In the genomic region with DNA sequence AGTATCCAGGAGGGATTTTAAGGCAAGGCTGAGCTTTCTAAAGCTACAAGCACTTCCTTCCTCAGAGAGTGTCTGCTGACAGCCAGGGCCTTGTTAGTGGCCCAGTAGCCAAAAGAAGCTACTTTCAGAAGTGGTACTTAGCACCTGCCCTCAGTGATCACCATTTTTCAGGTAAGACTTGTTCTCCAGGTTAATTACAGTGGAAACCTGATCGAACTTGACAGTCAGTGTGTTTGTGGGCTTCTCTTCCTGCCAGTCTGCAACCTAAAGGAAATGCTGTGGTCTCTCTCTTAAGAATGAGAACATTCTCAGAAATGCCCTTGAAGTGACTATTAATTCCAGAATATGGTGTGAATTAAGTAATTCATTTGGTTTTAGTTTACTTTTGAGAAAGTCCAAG, we compare ENCODE assay signal across 31 cellular contexts.
DNase-seq lines count a peak whose midpoint lies in the region; FAIRE-seq and TF ChIP-seq lines count a peak whose summit lies in the region.
"Had no signal": no experiment of that assay in that cellular context is flagged by ENCODE, and none has a peak within 500 bp of the region (broad histone marks: within the 10 kb centered on the region; RNA-seq: fewer than 3 reads in every experiment).

No MANE protein-coding gene starts in this region.

- H3K9ac ChIP-seq in trophoblast cell (ENCODE audit: low read length): no peak overlapping the region
- no peak overlapping the region for H3K9ac ChIP-seq in kidney (ENCODE audit: low read length in 2 of 2)

- H2BK120ac ChIP-seq in trophoblast cell (ENCODE audit: insufficient read depth, low read length, poor library complexity): no peak overlapping the region

- no peak overlapping the region for H2AFZ ChIP-seq in trophoblast cell (ENCODE audit: insufficient read depth, low read length, poor library complexity)
- H2AFZ ChIP-seq: hepatocyte had no signal

- H2BK12ac ChIP-seq in trophoblast cell (ENCODE audit: low read length): no peak overlapping the region

- H3K4me1 ChIP-seq in trophoblast cell (ENCODE audit: control insufficient read depth in 1 of 2, insufficient read depth in 2 of 2, low read length in 2 of 2) (peaks cover 2 to 5% of the 10 kb centered on the region in 2 experiments), kidney (ENCODE audit: control insufficient read depth in 1 of 2, insufficient read depth in 1 of 2, low read depth in 1 of 2, low read length in 2 of 2) (peaks cover 4 to 8% of the 10 kb centered on the region in 2 donors)
- H3K4me1 ChIP-seq: colonic mucosa, esophagus muscularis mucosa, gastrocnemius medialis, left ventricle myocardium inferior, right lobe of liver, transverse colon had no signal

- H4K91ac ChIP-seq in trophoblast cell (ENCODE audit: low read depth, low read length): no peak overlapping the region

- FAIRE-seq in kidney (lab: Jason Lieb, UNC): no peak
- FAIRE-seq: A204.1, GM18507 had no signal

- DNase-seq in NK-92 treated with Interleukin-12 subunit alpha and Interleukin-12 subunit beta, amount 100 ng/mL, for 24 hours (lab: John Stamatoyannopoulos, UW): peak; percentile 11
- no peak for DNase-seq in NK-92 (lab: John Stamatoyannopoulos, UW; ENCODE audit: unreplicated experiment)
- DNase-seq in Jurkat, Clone E6-1 (ENCODE audit: low read depth, low spot score): peak; percentile 10
- DNase-seq in trophoblast cell: no peak
- DNase-seq in kidney: no peak
- no peak for DNase-seq in activated CD8-positive, alpha-beta memory T cell treated with anti-CD3 and anti-CD28 coated beads for 24 hours
- no peak for DNase-seq in occipital lobe (lab: John Stamatoyannopoulos, UW)
- DNase-seq: activated CD4-positive, alpha-beta T cell treated with anti-CD3 and anti-CD28 coated beads, Interleukin-2, amount 10 ng/mL, durations not matched to agents 7 days and 5 days; activated effector memory CD4-positive, alpha-beta T cell treated with anti-CD3 and anti-CD28 coated beads, Interleukin-2, amount 50 U/mL, for 16 hours; AML-193; colonic mucosa; DMS153; effector memory CD4-positive, alpha-beta T cell; gastrocnemius medialis; GDM1; left ventricle myocardium inferior; midbrain; NCI-H1105 treated with DMSO at 0.1 percent for 48 hours; NCI-H2081; NCI-H524; right lobe of liver; stimulated activated CD4-positive, alpha-beta T cell treated with anti-CD3 and anti-CD28 coated beads, Interleukin-15, amount 100 ng/mL, for 24 hours; transverse colon had no signal

- no peaks in the 10 kb centered on the region for H3K36me3 ChIP-seq in trophoblast cell (ENCODE audit: control insufficient read depth in 1 of 2, insufficient read depth in 2 of 2, low read length in 2 of 2)
- H3K36me3 ChIP-seq in kidney (ENCODE audit: control insufficient read depth in 1 of 2, insufficient read depth in 2 of 2, low read length in 2 of 2): no peaks in the 10 kb centered on the region
- H3K36me3 ChIP-seq: colonic mucosa, esophagus muscularis mucosa, gastrocnemius medialis, left ventricle myocardium inferior, right lobe of liver, transverse colon had no signal

- H3K27ac Mint-ChIP-seq in brain: peak overlapping the region in 4 of 5 experiments; percentile 35 to 93 (median 69)
- H3K27ac Mint-ChIP-seq: activated CD4-positive, alpha-beta T cell treated with anti-CD3 and anti-CD28 coated beads, Interleukin-2, amount 10 ng/mL, durations not matched to agents 7 days and 5 days; IgD-negative memory B cell had no signal

- no peak overlapping the region for H3K4me2 ChIP-seq in trophoblast cell (ENCODE audit: low read length)
- H3K4me2 ChIP-seq: hepatocyte had no signal

- no peak overlapping the region for H3K23ac ChIP-seq in trophoblast cell (ENCODE audit: low read length)

- H3K14ac ChIP-seq in trophoblast cell (ENCODE audit: low read length): no peak overlapping the region

- H3K9me3 ChIP-seq in trophoblast cell (ENCODE audit: insufficient read depth, low read depth, low read length): no peaks in the 10 kb centered on the region
- no peaks in the 10 kb centered on the region for H3K9me3 ChIP-seq in kidney (ENCODE audit: control insufficient read depth in 1 of 2, low read length in 2 of 2)
- H3K9me3 ChIP-seq: colonic mucosa, esophagus muscularis mucosa, gastrocnemius medialis, left ventricle myocardium inferior, right lobe of liver, transverse colon had no signal

- peaks cover 0 to 4% (median 0%) of the 10 kb centered on the region in 5 experiments for H3K9me3 Mint-ChIP-seq in brain
- H3K9me3 Mint-ChIP-seq: activated CD4-positive, alpha-beta T cell treated with anti-CD3 and anti-CD28 coated beads, Interleukin-2, amount 10 ng/mL, durations not matched to agents 7 days and 5 days; CD8-positive, alpha-beta memory T cell; IgD-negative memory B cell had no signal

- no peaks in the 10 kb centered on the region for H3K79me2 ChIP-seq in trophoblast cell (ENCODE audit: control insufficient read depth, insufficient read depth, low read length, poor library complexity)
- H3K79me2 ChIP-seq: hepatocyte had no signal

- no peak overlapping the region for H3K18ac ChIP-seq in trophoblast cell (ENCODE audit: low read length)

- intact Hi-C loops in kidney (cut with DNase I): no loop called here

- H3K27me3 Mint-ChIP-seq in brain: no peaks in the 10 kb centered on the region
- H3K27me3 Mint-ChIP-seq: activated CD4-positive, alpha-beta T cell treated with anti-CD3 and anti-CD28 coated beads, Interleukin-2, amount 10 ng/mL, durations not matched to agents 7 days and 5 days; IgD-negative memory B cell had no signal

- peaks cover 4% of the 10 kb centered on the region for H3K79me1 ChIP-seq in trophoblast cell (ENCODE audit: low read length)

- no peak overlapping the region for H4K8ac ChIP-seq in trophoblast cell (ENCODE audit: low read depth, low read length)

- H3K4ac ChIP-seq in trophoblast cell (ENCODE audit: low read depth, low read length): no peak overlapping the region

- H3K36me3 Mint-ChIP-seq in brain: no peaks in the 10 kb centered on the region
- H3K36me3 Mint-ChIP-seq: CD8-positive, alpha-beta memory T cell; IgD-negative memory B cell had no signal

- no peak overlapping the region for H3K4me3 ChIP-seq in Jurkat, Clone E6-1 (ENCODE audit: low read length)
- H3K4me3 ChIP-seq in trophoblast cell (ENCODE audit: low read depth, low read length): no peak overlapping the region
- H3K4me3 ChIP-seq in kidney (ENCODE audit: low read length in 2 of 2): no peak overlapping the region
- H3K4me3 ChIP-seq: colonic mucosa, esophagus muscularis mucosa, gastrocnemius medialis, hepatocyte, left ventricle myocardium inferior, right lobe of liver, transverse colon had no signal

- peak overlapping the region; percentile 14 for H2BK5ac ChIP-seq in trophoblast cell (ENCODE audit: low read depth, low read length, poor library complexity)

- H3K4me3 Mint-ChIP-seq in brain: no peak overlapping the region
- H3K4me3 Mint-ChIP-seq: activated CD4-positive, alpha-beta T cell treated with anti-CD3 and anti-CD28 coated beads, Interleukin-2, amount 10 ng/mL, durations not matched to agents 7 days and 5 days; CD8-positive, alpha-beta memory T cell; IgD-negative memory B cell had no signal

- H4K12ac ChIP-seq in trophoblast cell (ENCODE audit: low read depth, low read length): no peak overlapping the region

- H3K27me3 ChIP-seq in trophoblast cell (ENCODE audit: insufficient read depth, low read length): no peaks in the 10 kb centered on the region
- H3K27me3 ChIP-seq: colonic mucosa, esophagus muscularis mucosa, gastrocnemius medialis, hepatocyte, right lobe of liver, transverse colon had no signal

- H3K27ac ChIP-seq in trophoblast cell (ENCODE audit: low read depth, low read length) (peak overlapping the region; percentile 45), kidney (ENCODE audit: low read depth in 2 of 2, low read length in 2 of 2) (no peak overlapping the region)
- H3K27ac ChIP-seq: colonic mucosa, esophagus muscularis mucosa, gastrocnemius medialis, hepatocyte, left ventricle myocardium inferior, right lobe of liver, transverse colon, VCaP had no signal

- TF ChIP-seq CTCF in brain (conservative IDR thresholded peaks at IDR 0.05) (no peak), kidney (IDR thresholded peaks at IDR 0.05; ENCODE audit: borderline replicate concordance, extremely low read depth, insufficient read depth) (no peak)

- H2AK5ac ChIP-seq in trophoblast cell (ENCODE audit: low read length): no peak overlapping the region

- H3K4me1 Mint-ChIP-seq in brain: peaks cover 15% of the 10 kb centered on the region
- H3K4me1 Mint-ChIP-seq: IgD-negative memory B cell had no signal

- no CpG with 5 or more reads among the region's 1 CpG for WGBS in trophoblast cell (ENCODE audit: extremely low coverage, insufficient coverage, insufficient read length)

Comparison
In these comparisons a context has a peak if more than half of its experiments do, and no peak if none do; other contexts are left out.
1. DNase-seq: peak in NK-92 treated with Interleukin-12 subunit alpha and Interleukin-12 subunit beta, amount 100 ng/mL, for 24 hours (single experiment) and Jurkat, Clone E6-1 (single experiment); none in NK-92 (single experiment), trophoblast cell (0 of 2), kidney (single experiment), activated CD8-positive, alpha-beta memory T cell treated with anti-CD3 and anti-CD28 coated beads for 24 hours (single experiment) and occipital lobe (single experiment).